17 cellular contexts compared by ENCODE assay signal in the genomic region with DNA sequence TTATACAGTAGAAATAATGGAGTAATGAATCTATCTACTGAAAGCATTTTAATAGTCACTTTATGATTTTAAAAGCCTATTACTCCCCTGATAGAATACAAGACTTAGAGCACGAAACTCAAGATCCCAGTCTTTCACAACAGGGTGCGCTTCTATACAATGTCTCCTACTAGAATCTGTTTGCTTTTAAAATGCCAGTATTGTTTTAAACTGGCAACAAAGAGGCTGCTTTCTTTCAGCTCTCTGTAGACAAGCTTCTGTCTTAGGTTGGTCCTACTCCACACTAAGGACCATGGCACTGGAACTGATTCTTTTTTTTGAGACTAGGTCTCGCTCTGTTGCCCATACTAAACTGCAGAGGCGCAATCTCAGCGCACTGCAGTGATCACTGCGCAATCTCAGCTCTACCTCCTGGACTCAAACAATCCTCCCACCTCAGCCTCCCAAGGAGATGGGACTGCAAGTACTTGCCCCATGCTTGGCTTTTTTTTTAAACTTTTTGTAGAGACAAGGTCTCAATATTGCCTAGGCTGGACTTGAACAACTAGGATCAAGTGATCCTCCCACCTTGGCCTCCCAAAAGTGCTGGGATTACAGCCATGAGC. TPM values are rescaled to one million over a fixed set of nuclear protein-coding genes. Genes with fewer than 3 reads are reported as not detected.
A peak's percentile ranks its signal among the peaks of the same experiment; 100 is the strongest.
DNase-seq lines count a peak whose midpoint lies in the region; ATAC-seq, FAIRE-seq and TF ChIP-seq lines count a peak whose summit lies in the region.
"Had no signal": no experiment of that assay in that cellular context is flagged by ENCODE, and none has a peak within 500 bp of the region (broad histone marks: within the 10 kb centered on the region; RNA-seq: fewer than 3 reads in every experiment).

No MANE protein-coding gene starts in this region.

- no peaks in the 10 kb centered on the region for H3K27me3 Mint-ChIP-seq in H9 (ENCODE audit: low read depth)

- DNase-seq in H9 = no peak
- peak; percentile 49 for DNase-seq in NCI-H82 treated with DMSO at 0.1 percent for 48 hours (lab: John Stamatoyannopoulos, UW; ENCODE audit: unreplicated experiment)
- DNase-seq in frontal cortex (ENCODE audit: low spot score in 2 of 2) = no peak
- no peak for DNase-seq in gastrocnemius medialis
- no peak for DNase-seq in hepatocyte (ENCODE audit: low spot score)
- no peak for DNase-seq in brain microvascular endothelial cell
- DNase-seq in A673 (ENCODE audit: low spot score) = no peak
- DNase-seq: activated CD4-positive, alpha-beta T cell treated with anti-CD3 and anti-CD28 coated beads for 48 hours; effector CD8-positive, alpha-beta T cell; H7; T-helper 9 cell had no signal

- no peak overlapping the region for H2BK12ac ChIP-seq in H9 (ENCODE audit: insufficient read length, low read depth, low read length)

- H3K14ac ChIP-seq in H9 (ENCODE audit: insufficient read depth, low read length) = no peak overlapping the region

- H3K36me3 Mint-ChIP-seq in H9 (ENCODE audit: insufficient read depth in 1 of 3, low read depth in 3 of 3) = peaks cover 9 to 36% (median 23%) of the 10 kb centered on the region in 3 experiments

- H3K23ac ChIP-seq in H9 (ENCODE audit: insufficient read length, low read depth, low read length) = no peak overlapping the region

- H3K9me3 Mint-ChIP-seq in H9 = no peaks in the 10 kb centered on the region
- H3K9me3 Mint-ChIP-seq: stimulated activated effector memory CD8-positive, alpha-beta T cell treated with anti-CD3 and anti-CD28 coated beads, Interleukin-12 subunit alpha, Interleukin-12 subunit beta, amount 100 ng/mL, for 72 hours had no signal

- H4K91ac ChIP-seq in H9 (ENCODE audit: insufficient read length, low read depth, low read length) = no peak overlapping the region

- peak overlapping the region in 1 of 2 experiments; percentile 57; a peak in 2 of 5 replicates for H3K4me3 Mint-ChIP-seq in H9
- H3K4me3 Mint-ChIP-seq: stimulated activated effector memory CD8-positive, alpha-beta T cell treated with anti-CD3 and anti-CD28 coated beads, Interleukin-12 subunit alpha, Interleukin-12 subunit beta, amount 100 ng/mL, for 72 hours had no signal

- H3K56ac ChIP-seq in H9 (ENCODE audit: insufficient read length, low read depth, low read length) = no peak overlapping the region

- CTCF ChIA-PET in A673 (lab: Charles Lee) = interaction anchor here (0.6 kb wide), 1 partner anchor 437 kb away, joined by 3 read pairs; no protein-coding TSS in a partner anchor

- H3K27ac ChIP-seq in H9 (ENCODE audit: insufficient read length, low read depth, low read length) (no peak overlapping the region), gastrocnemius medialis (peak overlapping the region; percentile 96 to 99 (median 96)), hepatocyte (no peak overlapping the region), brain microvascular endothelial cell (no peak overlapping the region), A673 (ENCODE audit: low read depth, low read length, poor library complexity, severe bottlenecking) (no peak overlapping the region)
- H3K27ac ChIP-seq: BLaER1, neutrophil, vagina had no signal

- H2BK5ac ChIP-seq in H9 (ENCODE audit: insufficient read length, low read length) = no peak overlapping the region

- H3K9me3 ChIP-seq in H9 (ENCODE audit: control insufficient read depth, low read depth, low read length) = no peaks in the 10 kb centered on the region
- H3K9me3 ChIP-seq in gastrocnemius medialis = no peaks in the 10 kb centered on the region
- H3K9me3 ChIP-seq in hepatocyte (ENCODE audit: low read depth) = no peaks in the 10 kb centered on the region
- no peaks in the 10 kb centered on the region for H3K9me3 ChIP-seq in A673 (ENCODE audit: low read depth, low read length, poor library complexity, severe bottlenecking)
- H3K9me3 ChIP-seq: BLaER1, breast epithelium, neutrophil, vagina had no signal

- WGBS in H9 (ENCODE audit: extremely low coverage, insufficient read length, low lambda C conversion rate) = no CpG with 5 or more reads among the region's 6 CpGs
- 88% methylated on average over 6 of the region's 6 CpGs for WGBS in hepatocyte (ENCODE audit: low lambda C conversion rate, missing lambda C conversion rate)

- H3K79me2 ChIP-seq in H9 (ENCODE audit: insufficient read depth, low read length) (peaks cover 6% of the 10 kb centered on the region), hepatocyte (peaks cover 75% of the 10 kb centered on the region)

- H4K5ac ChIP-seq in H9 (ENCODE audit: insufficient read length, low read depth, low read length) = no peak overlapping the region

- no peak overlapping the region for H3K4ac ChIP-seq in H9 (ENCODE audit: low read depth, low read length)

- H2BK120ac ChIP-seq in H9 (ENCODE audit: low read depth, low read length, poor library complexity, severe bottlenecking) = no peak overlapping the region

- H3K4me3 ChIP-seq in gastrocnemius medialis (no peak overlapping the region), hepatocyte (no peak overlapping the region), brain microvascular endothelial cell (ENCODE audit: low read depth, low read length) (no peak overlapping the region), A673 (ENCODE audit: low read depth, low read length, poor library complexity, severe bottlenecking) (no peak overlapping the region)
- H3K4me3 ChIP-seq: BLaER1, breast epithelium, lung, vagina had no signal

- H2AK5ac ChIP-seq in H9 (ENCODE audit: insufficient read length, low read length) = no peak overlapping the region

- no peak overlapping the region for H2BK15ac ChIP-seq in H9 (ENCODE audit: low read depth, low read length)

- H3K79me1 ChIP-seq in H9 (ENCODE audit: insufficient read depth, low read depth, low read length, poor library complexity, severe bottlenecking) = peaks cover 2% of the 10 kb centered on the region

- peak; percentile 17 for FAIRE-seq in frontal cortex (lab: Jason Lieb, UNC)

- TF ChIP-seq CTCF in H9 (conservative IDR thresholded peaks at IDR 0.05) (no peak), gastrocnemius medialis (IDR thresholded peaks at IDR 0.05 in 4 of 5, conservative IDR thresholded peaks at IDR 0.05 in 1 of 5) (no peak), hepatocyte (IDR thresholded peaks at IDR 0.05; ENCODE audit: poor library complexity) (no peak), brain microvascular endothelial cell (IDR thresholded peaks at IDR 0.05; ENCODE audit: low read depth, low read length, missing control alignments) (no peak), A673 (conservative IDR thresholded peaks at IDR 0.05; ENCODE audit: low read depth, low read length) (no peak)

- no peak overlapping the region for H2BK20ac ChIP-seq in H9 (ENCODE audit: low read depth, low read length, poor library complexity, severe bottlenecking)

- no peak overlapping the region for H3K18ac ChIP-seq in H9 (ENCODE audit: insufficient read length, low read depth, low read length)

- H2AFZ ChIP-seq in H9 (ENCODE audit: low read length) = no peak overlapping the region
- H2AFZ ChIP-seq in hepatocyte = no peak overlapping the region

- ATAC-seq in gastrocnemius medialis = no peak

- H4K20me1 ChIP-seq in H9 (ENCODE audit: control insufficient read depth, insufficient read depth, insufficient read length) = no peaks in the 10 kb centered on the region
- H4K20me1 ChIP-seq in hepatocyte (ENCODE audit: insufficient read depth, poor library complexity, severe bottlenecking) = peaks cover 15% of the 10 kb centered on the region

- H3T11ph ChIP-seq in H9 (ENCODE audit: low read length) = no peak overlapping the region

- in situ Hi-C loops in gastrocnemius medialis (cut with MboI; ENCODE audit: low sequenced_read_pairs in 4 of 4) = loop anchor here in 2 of 4 donors (10.0 kb wide), 2 partner anchors 153 to 163 kb away; partner anchors contain the start of gene IGSF8 (in 1 of the 2)
- in situ Hi-C loops in brain microvascular endothelial cell (cut with HindIII; ENCODE audit: low pct_ligation_motif_present, low sequenced_read_pairs) = no loop called here

- no TSS peak for BruUV-seq in A673 (replicated peaks; lab: Mats Ljungman, UMichigan)

- H3K9ac ChIP-seq in H9 (ENCODE audit: extremely low read depth, insufficient read length, low read length) = no peak overlapping the region
- H3K9ac ChIP-seq: BLaER1 had no signal

- H3K27me3 ChIP-seq in H9 (ENCODE audit: insufficient read depth, low read length) = no peaks in the 10 kb centered on the region
- H3K27me3 ChIP-seq in gastrocnemius medialis = no peaks in the 10 kb centered on the region
- no peaks in the 10 kb centered on the region for H3K27me3 ChIP-seq in hepatocyte
- no peaks in the 10 kb centered on the region for H3K27me3 ChIP-seq in brain microvascular endothelial cell (replicated peaks)
- H3K27me3 ChIP-seq in A673 (replicated peaks; ENCODE audit: insufficient read depth, low read depth, low read length, poor library complexity) = no peaks in the 10 kb centered on the region
- H3K27me3 ChIP-seq: BLaER1, breast epithelium, neutrophil, vagina had no signal

- H3K4me1 ChIP-seq in H9 (ENCODE audit: insufficient read depth, low read length) (0 out of 2 replicates have a peak, but pooled peaks cover 2% of the 10 kb centered on the region), gastrocnemius medialis (peaks cover 58 to 61% of the 10 kb centered on the region in 2 donors), hepatocyte (ENCODE audit: insufficient read depth) (peaks cover 23% of the 10 kb centered on the region), A673 (ENCODE audit: insufficient read depth, low read length, poor library complexity, severe bottlenecking) (peaks cover 24% of the 10 kb centered on the region)

- H3K9me2 ChIP-seq in hepatocyte (replicated peaks; ENCODE audit: insufficient read depth) = no peaks in the 10 kb centered on the region

- H3K4me1 Mint-ChIP-seq in H9 = peaks cover 23 to 28% of the 10 kb centered on the region in 2 experiments

- no peak for TF ChIP-seq POLR2A in gastrocnemius medialis (IDR thresholded peaks at IDR 0.05)

- no peak overlapping the region for H4K8ac ChIP-seq in H9 (replicated peaks; ENCODE audit: insufficient read length, low read depth, low read length)

- H3K4me2 ChIP-seq in H9 (ENCODE audit: insufficient read depth, insufficient read length, low read length) (no peak overlapping the region), hepatocyte (no peak overlapping the region)
- H3K4me2 ChIP-seq: BLaER1 had no signal

- POLR2A ChIA-PET in A673 (lab: Charles Lee; ENCODE audit: low non-redundant PET) = no interaction called here

- peaks cover under 1% of the 10 kb centered on the region for H3K23me2 ChIP-seq in H9 (ENCODE audit: insufficient read length, low read depth, low read length, poor library complexity, severe bottlenecking)

- H3K36me3 ChIP-seq in gastrocnemius medialis (peaks cover 0 to 9% of the 10 kb centered on the region in 2 donors), hepatocyte (replicated peaks; ENCODE audit: insufficient read depth, low read depth) (no peaks in the 10 kb centered on the region), brain microvascular endothelial cell (replicated peaks) (no peaks in the 10 kb centered on the region), A673 (ENCODE audit: insufficient read depth, low read length, poor library complexity, severe bottlenecking) (no peaks in the 10 kb centered on the region)
- H3K36me3 ChIP-seq: breast epithelium, vagina had no signal

- intact Hi-C loops in gastrocnemius medialis (cut with DNase I; ENCODE audit: low total_unique reads) = no loop called here
- intact Hi-C loops in A673 (cut with micrococcal nuclease; ENCODE audit: unreplicated experiment) = no loop called here

- peak overlapping the region; percentile 51 to 86 (median 61); a peak in 5 of 7 replicates for H3K27ac Mint-ChIP-seq in H9
- H3K27ac Mint-ChIP-seq: stimulated activated effector memory CD8-positive, alpha-beta T cell treated with anti-CD3 and anti-CD28 coated beads, Interleukin-12 subunit alpha, Interleukin-12 subunit beta, amount 100 ng/mL, for 72 hours had no signal

RNA-seq across cellular contexts. Expression of gene DCAF8, which starts 4.8 kb away (rescaled TPM):
- total RNA-seq in H9 (2021) = 96.7 and 106 TPM in 2 replicates
- 38.3 TPM for total RNA-seq in frontal cortex
- total RNA-seq in gastrocnemius medialis = 100 to 1,000 TPM; 170 to 208 (median 196) TPM
- total RNA-seq in hepatocyte = 85.8 and 110 TPM in 2 replicates
- polyA plus RNA-seq in hepatocyte = 95.1 and 113 TPM in 2 replicates
- 108 and 115 TPM in 2 replicates for total RNA-seq in A673 (2021)

RNA-seq across cellular contexts. Expression of gene PEX19, which starts 27.4 kb away (rescaled TPM):
- total RNA-seq in H9 (2021) (86.8 and 92.7 TPM in 2 replicates), frontal cortex (24.1 TPM), gastrocnemius medialis (100 to 1,000 TPM in 2 of 4 donors, 10 to 100 TPM in 2; 61.9 to 151 (median 82.4) TPM), hepatocyte (60.3 and 74.4 TPM in 2 replicates), A673 (2021) (67.0 and 69.1 TPM in 2 replicates)
- 37.7 and 39.3 TPM in 2 replicates for polyA plus RNA-seq in hepatocyte

RNA-seq across cellular contexts. Expression of gene PEA15, which starts 52.3 kb away (rescaled TPM):
- total RNA-seq in H9 (2021) (80.8 and 82.1 TPM in 2 replicates), frontal cortex (84.4 TPM), gastrocnemius medialis (10 to 100 TPM; 10.5 to 34.7 (median 27.2) TPM), hepatocyte (61.1 and 82.3 TPM in 2 replicates), A673 (2021) (69.6 and 87.7 TPM in 2 replicates)
- 59.5 and 62.0 TPM in 2 replicates for polyA plus RNA-seq in hepatocyte

Comparison
In these comparisons a context has a peak if more than half of its experiments do, and no peak if none do; other contexts are left out.
1. H3K27ac ChIP-seq: peak in gastrocnemius medialis (4 of 4); none in H9 (single experiment), hepatocyte (single experiment), brain microvascular endothelial cell (single experiment) and A673 (single experiment).